ENCODE assay signal across 1 cellular context in genomic region chr16:67719048-67719777, GRCh38.
TF ChIP-seq lines count a peak whose summit lies in the region.

TSS of gene GFOD2 (minus strand) at chr16:67719316. CDS start at chr16:67685715, 33,601 bp downstream.

TF ChIP-seq in GM12878, 131 proteins besides CTCF, POLR2A, EP300 and RAD21 (continued from another document and continues in another):
- no peak for TF ChIP-seq ZBTB11 (CRISPR knock-in tag; IDR thresholded peaks at IDR 0.05)
- TF ChIP-seq NBN (IDR thresholded peaks at IDR 0.05), result peak; percentile 61; the same call in 1 of the 2 replicates
- TF ChIP-seq GATAD2B (conservative IDR thresholded peaks at IDR 0.05; ENCODE audit: low read depth), result peak; percentile 79
- TF ChIP-seq, protein P1, sequence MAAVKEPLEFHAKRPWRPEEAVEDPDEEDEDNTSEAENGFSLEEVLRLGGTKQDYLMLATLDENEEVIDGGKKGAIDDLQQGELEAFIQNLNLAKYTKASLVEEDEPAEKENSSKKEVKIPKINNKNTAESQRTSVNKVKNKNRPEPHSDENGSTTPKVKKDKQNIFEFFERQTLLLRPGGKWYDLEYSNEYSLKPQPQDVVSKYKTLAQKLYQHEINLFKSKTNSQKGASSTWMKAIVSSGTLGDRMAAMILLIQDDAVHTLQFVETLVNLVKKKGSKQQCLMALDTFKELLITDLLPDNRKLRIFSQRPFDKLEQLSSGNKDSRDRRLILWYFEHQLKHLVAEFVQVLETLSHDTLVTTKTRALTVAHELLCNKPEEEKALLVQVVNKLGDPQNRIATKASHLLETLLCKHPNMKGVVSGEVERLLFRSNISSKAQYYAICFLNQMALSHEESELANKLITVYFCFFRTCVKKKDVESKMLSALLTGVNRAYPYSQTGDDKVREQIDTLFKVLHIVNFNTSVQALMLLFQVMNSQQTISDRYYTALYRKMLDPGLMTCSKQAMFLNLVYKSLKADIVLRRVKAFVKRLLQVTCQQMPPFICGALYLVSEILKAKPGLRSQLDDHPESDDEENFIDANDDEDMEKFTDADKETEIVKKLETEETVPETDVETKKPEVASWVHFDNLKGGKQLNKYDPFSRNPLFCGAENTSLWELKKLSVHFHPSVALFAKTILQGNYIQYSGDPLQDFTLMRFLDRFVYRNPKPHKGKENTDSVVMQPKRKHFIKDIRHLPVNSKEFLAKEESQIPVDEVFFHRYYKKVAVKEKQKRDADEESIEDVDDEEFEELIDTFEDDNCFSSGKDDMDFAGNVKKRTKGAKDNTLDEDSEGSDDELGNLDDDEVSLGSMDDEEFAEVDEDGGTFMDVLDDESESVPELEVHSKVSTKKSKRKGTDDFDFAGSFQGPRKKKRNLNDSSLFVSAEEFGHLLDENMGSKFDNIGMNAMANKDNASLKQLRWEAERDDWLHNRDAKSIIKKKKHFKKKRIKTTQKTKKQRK (IDR thresholded peaks at IDR 0.05; ENCODE audit: low read depth, low read length), result no peak
- TF ChIP-seq BACH1 (IDR thresholded peaks at IDR 0.05; ENCODE audit: borderline replicate concordance), result no peak
- TF ChIP-seq JUND (IDR thresholded peaks at IDR 0.05; ENCODE audit: low read depth, low read length), result no peak
- no peak for TF ChIP-seq HDAC2 (IDR thresholded peaks at IDR 0.05)
- no peak for TF ChIP-seq CBX3 (IDR thresholded peaks at IDR 0.05; ENCODE audit: borderline replicate concordance, low read depth)
- no peak for TF ChIP-seq NR2C1 (IDR thresholded peaks at IDR 0.05)
- no peak for TF ChIP-seq NR2C2 (IDR thresholded peaks at IDR 0.05; ENCODE audit: borderline replicate concordance, control insufficient read depth, insufficient read length, low read depth)
- 0 out of 2 replicates have a peak, but pooled peaks have one; percentile 41 for TF ChIP-seq TARDBP (IDR thresholded peaks at IDR 0.05; ENCODE audit: borderline replicate concordance)
- TF ChIP-seq SMARCA5 (IDR thresholded peaks at IDR 0.05), result peak; percentile 34; the same call in 1 of the 2 replicates
- no peak; the same call in 1 of the 2 replicates for TF ChIP-seq SPI1 (IDR thresholded peaks at IDR 0.05; ENCODE audit: borderline replicate concordance, insufficient read depth, low read depth, low read length)
- TF ChIP-seq KDM1A (IDR thresholded peaks at IDR 0.05; ENCODE audit: borderline replicate concordance), result no peak
- peak; percentile 92 for TF ChIP-seq POLR2AphosphoS2 (IDR thresholded peaks at IDR 0.05; ENCODE audit: low read depth, low read length)
- TF ChIP-seq, protein P2, sequence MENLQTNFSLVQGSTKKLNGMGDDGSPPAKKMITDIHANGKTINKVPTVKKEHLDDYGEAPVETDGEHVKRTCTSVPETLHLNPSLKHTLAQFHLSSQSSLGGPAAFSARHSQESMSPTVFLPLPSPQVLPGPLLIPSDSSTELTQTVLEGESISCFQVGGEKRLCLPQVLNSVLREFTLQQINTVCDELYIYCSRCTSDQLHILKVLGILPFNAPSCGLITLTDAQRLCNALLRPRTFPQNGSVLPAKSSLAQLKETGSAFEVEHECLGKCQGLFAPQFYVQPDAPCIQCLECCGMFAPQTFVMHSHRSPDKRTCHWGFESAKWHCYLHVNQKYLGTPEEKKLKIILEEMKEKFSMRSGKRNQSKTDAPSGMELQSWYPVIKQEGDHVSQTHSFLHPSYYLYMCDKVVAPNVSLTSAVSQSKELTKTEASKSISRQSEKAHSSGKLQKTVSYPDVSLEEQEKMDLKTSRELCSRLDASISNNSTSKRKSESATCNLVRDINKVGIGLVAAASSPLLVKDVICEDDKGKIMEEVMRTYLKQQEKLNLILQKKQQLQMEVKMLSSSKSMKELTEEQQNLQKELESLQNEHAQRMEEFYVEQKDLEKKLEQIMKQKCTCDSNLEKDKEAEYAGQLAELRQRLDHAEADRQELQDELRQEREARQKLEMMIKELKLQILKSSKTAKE (IDR thresholded peaks at IDR 0.05; ENCODE audit: low read depth, poor library complexity, severe bottlenecking), result peak; percentile 65
- TF ChIP-seq CBX5 (IDR thresholded peaks at IDR 0.05; ENCODE audit: low read depth), result no peak
- TF ChIP-seq, protein P3, sequence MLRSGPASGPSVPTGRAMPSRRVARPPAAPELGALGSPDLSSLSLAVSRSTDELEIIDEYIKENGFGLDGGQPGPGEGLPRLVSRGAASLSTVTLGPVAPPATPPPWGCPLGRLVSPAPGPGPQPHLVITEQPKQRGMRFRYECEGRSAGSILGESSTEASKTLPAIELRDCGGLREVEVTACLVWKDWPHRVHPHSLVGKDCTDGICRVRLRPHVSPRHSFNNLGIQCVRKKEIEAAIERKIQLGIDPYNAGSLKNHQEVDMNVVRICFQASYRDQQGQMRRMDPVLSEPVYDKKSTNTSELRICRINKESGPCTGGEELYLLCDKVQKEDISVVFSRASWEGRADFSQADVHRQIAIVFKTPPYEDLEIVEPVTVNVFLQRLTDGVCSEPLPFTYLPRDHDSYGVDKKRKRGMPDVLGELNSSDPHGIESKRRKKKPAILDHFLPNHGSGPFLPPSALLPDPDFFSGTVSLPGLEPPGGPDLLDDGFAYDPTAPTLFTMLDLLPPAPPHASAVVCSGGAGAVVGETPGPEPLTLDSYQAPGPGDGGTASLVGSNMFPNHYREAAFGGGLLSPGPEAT (IDR thresholded peaks at IDR 0.05; ENCODE audit: low read depth), result 0 out of 2 replicates have a peak, but pooled peaks have one; percentile 40
- TF ChIP-seq IRF4 (IDR thresholded peaks at IDR 0.05; ENCODE audit: low read depth, low read length), result peak; percentile 8; the same call in 1 of the 2 replicates
- peak; percentile 95 for TF ChIP-seq NRF1 (conservative IDR thresholded peaks at IDR 0.05; ENCODE audit: low read depth, low read length)
- no peak for TF ChIP-seq RBBP5 (conservative IDR thresholded peaks at IDR 0.05)
- TF ChIP-seq MEF2B (IDR thresholded peaks at IDR 0.05; ENCODE audit: partially characterized antibody, poor library complexity, severe bottlenecking), result no peak
- no peak for TF ChIP-seq CHD4 (IDR thresholded peaks at IDR 0.05)
- no peak for TF ChIP-seq E2F4 (IDR thresholded peaks at IDR 0.05; ENCODE audit: low read depth, low read length)
- TF ChIP-seq ZNF207 (IDR thresholded peaks at IDR 0.05; ENCODE audit: borderline replicate concordance), result no peak
- no peak for TF ChIP-seq RFX5 (IDR thresholded peaks at IDR 0.05; ENCODE audit: low read depth, low read length)
- TF ChIP-seq BHLHE40 (IDR thresholded peaks at IDR 0.05; ENCODE audit: borderline replicate concordance in 1 of 2, low read depth in 2 of 2, low read length in 1 of 2), result peak in 1 of 2 experiments; percentile 43; a peak in 2 of 4 replicates
- no peak; the same call in 1 of the 2 replicates for TF ChIP-seq ESRRA (IDR thresholded peaks at IDR 0.05; ENCODE audit: low read length)
- TF ChIP-seq LARP7 (IDR thresholded peaks at IDR 0.05), result 0 out of 2 replicates have a peak, but pooled peaks have one; percentile 45
- peak; percentile 99 for TF ChIP-seq MLLT1 (IDR thresholded peaks at IDR 0.05)
- TF ChIP-seq EED (IDR thresholded peaks at IDR 0.05; ENCODE audit: low read depth), result peak; percentile 58
- no peak for TF ChIP-seq KLF5 (IDR thresholded peaks at IDR 0.05; ENCODE audit: partially characterized antibody)
- TF ChIP-seq RUNX3 (IDR thresholded peaks at IDR 0.05; ENCODE audit: low read length), result 0 out of 2 replicates have a peak, but pooled peaks have one; percentile 15
- peak; percentile 64; the same call in 1 of the 2 replicates for TF ChIP-seq WRNIP1 (IDR thresholded peaks at IDR 0.05; ENCODE audit: borderline replicate concordance, low read depth, low read length)
- TF ChIP-seq SUZ12 (IDR thresholded peaks at IDR 0.05; ENCODE audit: unreplicated experiment), result no peak
- no peak for TF ChIP-seq USF2 (IDR thresholded peaks at IDR 0.05; ENCODE audit: borderline replicate concordance, low read depth, low read length)
- TF ChIP-seq MEF2A (IDR thresholded peaks at IDR 0.05; ENCODE audit: insufficient read depth, low read depth, low read length), result no peak
- 0 out of 2 replicates have a peak, but pooled peaks have one; percentile 47 for TF ChIP-seq GABPA (IDR thresholded peaks at IDR 0.05; ENCODE audit: low read depth)
- TF ChIP-seq YBX1 (IDR thresholded peaks at IDR 0.05), result no peak
- no peak for TF ChIP-seq ZNF217 (IDR thresholded peaks at IDR 0.05)
- no peak for TF ChIP-seq NFIC (IDR thresholded peaks at IDR 0.05; ENCODE audit: low read depth, low read length)
- TF ChIP-seq MYC (IDR thresholded peaks at IDR 0.05; ENCODE audit: insufficient read depth, insufficient read length, insufficient replicate concordance, low read length, severe bottlenecking), result peak; percentile 22
- TF ChIP-seq E2F8 (IDR thresholded peaks at IDR 0.05; ENCODE audit: low read depth, partially characterized antibody), result no peak
- no peak for TF ChIP-seq CHD1 (IDR thresholded peaks at IDR 0.05; ENCODE audit: low read depth, low read length)
- TF ChIP-seq TCF7 (IDR thresholded peaks at IDR 0.05; ENCODE audit: borderline replicate concordance), result no peak
- no peak for TF ChIP-seq SP1 (IDR thresholded peaks at IDR 0.05; ENCODE audit: low read depth, low read length)
- no peak for TF ChIP-seq TCF3 (IDR thresholded peaks at IDR 0.05; ENCODE audit: borderline replicate concordance, insufficient read depth, low read depth, low read length)
- TF ChIP-seq, protein P4, sequence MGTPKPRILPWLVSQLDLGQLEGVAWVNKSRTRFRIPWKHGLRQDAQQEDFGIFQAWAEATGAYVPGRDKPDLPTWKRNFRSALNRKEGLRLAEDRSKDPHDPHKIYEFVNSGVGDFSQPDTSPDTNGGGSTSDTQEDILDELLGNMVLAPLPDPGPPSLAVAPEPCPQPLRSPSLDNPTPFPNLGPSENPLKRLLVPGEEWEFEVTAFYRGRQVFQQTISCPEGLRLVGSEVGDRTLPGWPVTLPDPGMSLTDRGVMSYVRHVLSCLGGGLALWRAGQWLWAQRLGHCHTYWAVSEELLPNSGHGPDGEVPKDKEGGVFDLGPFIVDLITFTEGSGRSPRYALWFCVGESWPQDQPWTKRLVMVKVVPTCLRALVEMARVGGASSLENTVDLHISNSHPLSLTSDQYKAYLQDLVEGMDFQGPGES (IDR thresholded peaks at IDR 0.05), result no peak
- 0 out of 2 replicates have a peak, but pooled peaks have one; percentile 68 for TF ChIP-seq TBL1XR1 (IDR thresholded peaks at IDR 0.05; ENCODE audit: low read depth, low read length)
